ENCODE assay signal across 8 cellular contexts in the genomic region with DNA sequence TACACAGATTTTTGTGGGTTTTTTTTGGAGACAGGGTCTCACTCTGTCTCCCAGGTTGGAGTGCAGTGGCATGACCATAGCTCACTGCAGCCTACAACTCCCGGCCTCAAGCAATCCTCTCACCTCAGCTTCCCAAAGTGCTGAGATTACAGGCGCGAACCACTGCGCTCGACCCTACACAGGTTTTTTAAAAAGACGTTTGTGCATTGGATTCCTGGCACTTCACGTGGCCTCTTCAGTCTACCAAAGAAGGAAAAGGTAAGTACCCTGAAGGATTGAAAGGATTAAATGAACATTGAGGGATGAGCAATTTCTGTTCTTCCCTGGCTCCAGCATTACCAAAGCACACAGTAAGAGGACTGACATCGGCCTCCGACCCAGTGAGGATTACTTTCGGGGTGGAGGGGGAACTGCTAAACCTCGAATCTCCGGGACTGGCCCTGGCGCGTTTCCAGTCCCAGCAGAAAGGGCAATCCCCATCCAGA. TPM values are rescaled to one million over a fixed set of nuclear protein-coding genes. Genes with fewer than 3 reads are reported as not detected.
DNase-seq lines count a peak whose midpoint lies in the region; ATAC-seq lines count a peak whose summit lies in the region.

No MANE protein-coding gene starts in this region.

- H3K9ac ChIP-seq in iPS-20b (ENCODE audit: low read depth, low read length) (peak overlapping the region; percentile 59; the same call in 1 of the 2 replicates), stomach smooth muscle (ENCODE audit: low read length in 2 of 2) (peak overlapping the region; percentile 64 to 86)

- H3K27me3 ChIP-seq in iPS-20b (ENCODE audit: insufficient read depth, low read length) (no peaks in the 10 kb centered on the region), stomach smooth muscle (ENCODE audit: control insufficient read depth in 1 of 2, insufficient read depth in 2 of 2, low read length in 2 of 2) (no peaks in the 10 kb centered on the region)

- no peaks in the 10 kb centered on the region for H3K27me3 Mint-ChIP-seq in activated T-cell treated with anti-CD3 and anti-CD28 coated beads, Interleukin-2, amount 50 U/mL, for 72 hours (ENCODE audit: low read depth)

- H3K4me1 ChIP-seq in iPS-20b (ENCODE audit: insufficient read depth, low read length) (peaks cover 16% of the 10 kb centered on the region), stomach smooth muscle (ENCODE audit: control insufficient read depth, insufficient read depth, low read length) (peaks cover 25% of the 10 kb centered on the region)

- no peaks in the 10 kb centered on the region for H3K9me3 ChIP-seq in iPS-20b (ENCODE audit: insufficient read depth, low read depth, low read length)
- no peaks in the 10 kb centered on the region for H3K9me3 ChIP-seq in stomach smooth muscle (ENCODE audit: control insufficient read depth in 2 of 2, low read length in 2 of 2)

- H3K36me3 ChIP-seq in iPS-20b (ENCODE audit: insufficient read depth, low read depth, low read length) = peaks cover 21% of the 10 kb centered on the region; the same call in 1 of the 2 replicates
- no peaks in the 10 kb centered on the region for H3K36me3 ChIP-seq in stomach smooth muscle (ENCODE audit: control insufficient read depth in 2 of 2, insufficient read depth in 2 of 2, low read length in 2 of 2)

- peak overlapping the region; percentile 97 to 98 for H3K4me3 Mint-ChIP-seq in activated T-cell treated with anti-CD3 and anti-CD28 coated beads, Interleukin-2, amount 50 U/mL, for 72 hours

- DNase-seq in DMS153 (lab: John Stamatoyannopoulos, UW) (peak; percentile 30), DMS153 treated with DMSO at 0.1 percent for 48 hours (lab: John Stamatoyannopoulos, UW; ENCODE audit: unreplicated experiment) (no peak), dermis blood vessel endothelial cell (no peak), glomerular visceral epithelial cell (ENCODE audit: extremely low spot score) (no peak)
- DNase-seq in activated T-cell treated with anti-CD3 and anti-CD28 coated beads, Interleukin-2, amount 50 U/mL, for 72 hours = peak in 1 of 2 donors; percentile 4

- ATAC-seq in activated T-cell treated with anti-CD3 and anti-CD28 coated beads, Interleukin-2, amount 50 U/mL, for 72 hours (replicated peaks in 1 of 2) = no peak
- ATAC-seq in HG02798 (IDR thresholded peaks at IDR 0.05; ENCODE audit: poor library complexity, unreplicated experiment) = no peak

- peak overlapping the region; percentile 92 for H3K27ac Mint-ChIP-seq in activated T-cell treated with anti-CD3 and anti-CD28 coated beads, Interleukin-2, amount 50 U/mL, for 72 hours

- peaks cover 3 to 18% of the 10 kb centered on the region in 2 donors for H3K36me3 Mint-ChIP-seq in activated T-cell treated with anti-CD3 and anti-CD28 coated beads, Interleukin-2, amount 50 U/mL, for 72 hours (ENCODE audit: insufficient read depth in 2 of 2)

- H3K27ac ChIP-seq in iPS-20b (ENCODE audit: low read length) (no peak overlapping the region), stomach smooth muscle (ENCODE audit: low read length) (peak overlapping the region; percentile 85)

- H3K9me3 Mint-ChIP-seq in activated T-cell treated with anti-CD3 and anti-CD28 coated beads, Interleukin-2, amount 50 U/mL, for 72 hours = no peaks in the 10 kb centered on the region

- H3K4me1 Mint-ChIP-seq in activated T-cell treated with anti-CD3 and anti-CD28 coated beads, Interleukin-2, amount 50 U/mL, for 72 hours (ENCODE audit: low read depth) = peaks cover 53% of the 10 kb centered on the region

- peak overlapping the region; percentile 56 for H3K4me3 ChIP-seq in iPS-20b (ENCODE audit: low read length)
- peak overlapping the region; percentile 93 for H3K4me3 ChIP-seq in stomach smooth muscle (ENCODE audit: low read length in 2 of 2)

RNA-seq across cellular contexts. Expression of a gene that starts 0.6 kb away (rescaled TPM):
- 100 to 1,000 TPM; 196 to 198 TPM for total RNA-seq in activated T-cell treated with anti-CD3 and anti-CD28 coated beads, Interleukin-2, amount 50 U/mL, for 72 hours
- total RNA-seq in dermis blood vessel endothelial cell = 137 and 188 TPM in 2 replicates

RNA-seq across cellular contexts. Expression of a gene that starts 24.9 kb away (rescaled TPM):
- 100 to 1,000 TPM; 138 to 162 TPM for total RNA-seq in activated T-cell treated with anti-CD3 and anti-CD28 coated beads, Interleukin-2, amount 50 U/mL, for 72 hours
- total RNA-seq in dermis blood vessel endothelial cell = 1.3 and 2.6 TPM in 2 replicates

Comparison
In these comparisons a context has a peak if more than half of its experiments do, and no peak if none do; other contexts are left out.
1. RNA of a gene that starts 24.9 kb away (total RNA-seq): 138 to 162 TPM in activated T-cell treated with anti-CD3 and anti-CD28 coated beads, Interleukin-2, amount 50 U/mL, for 72 hours; 1.3 to 2.6 TPM in dermis blood vessel endothelial cell; every median in the first group is over 10 times any median in the second.